ENCODE assay signal across 1 cellular context in genomic region chr5:33936004-33936380, GRCh38.
TF ChIP-seq lines count a peak whose summit lies in the region.

No MANE protein-coding gene starts in this region.

TF ChIP-seq in H1, 55 proteins besides CTCF, POLR2A, EP300 and RAD21 (continued from another document):
- TF ChIP-seq E2F6 (IDR thresholded peaks at IDR 0.05) (0 out of 2 replicates have a peak, but pooled peaks have one; percentile 40), ASH2L (IDR thresholded peaks at IDR 0.05; ENCODE audit: low read length) (peak; percentile 41), RFX5 (IDR thresholded peaks at IDR 0.05; ENCODE audit: borderline replicate concordance, low read depth, low read length) (no peak), MAX (IDR thresholded peaks at IDR 0.05) (peak; percentile 83), RBBP5 (IDR thresholded peaks at IDR 0.05; ENCODE audit: borderline replicate concordance, low read depth, low read length) (no peak), KDM5A (IDR thresholded peaks at IDR 0.05; ENCODE audit: low read length) (no peak), ATF2 (IDR thresholded peaks at IDR 0.05; ENCODE audit: low read length) (peak; percentile 67; the same call in 1 of the 2 replicates), CREB1 (IDR thresholded peaks at IDR 0.05) (peak; percentile 87), CTBP2 (IDR thresholded peaks at IDR 0.05; ENCODE audit: borderline replicate concordance, insufficient read depth, insufficient read length, low read length) (no peak), SAP30 (IDR thresholded peaks at IDR 0.05; ENCODE audit: insufficient read depth, insufficient replicate concordance, low read length) (peak; percentile 67), SIN3A (conservative IDR thresholded peaks at IDR 0.05 in 1 of 2, IDR thresholded peaks at IDR 0.05 in 1 of 2; ENCODE audit: low read depth in 1 of 2, low read length in 2 of 2) (peak; percentile 75 to 90; a peak in 2 of 4 replicates), POLR2AphosphoS5 (IDR thresholded peaks at IDR 0.05; ENCODE audit: low read depth, low read length) (no peak), NRF1 (IDR thresholded peaks at IDR 0.05; ENCODE audit: low read depth, low read length) (no peak), CHD7 (IDR thresholded peaks at IDR 0.05; ENCODE audit: insufficient replicate concordance, low read length) (no peak), FOSL1 (IDR thresholded peaks at IDR 0.05; ENCODE audit: insufficient read depth, low read depth, low read length) (no peak), TEAD4 (IDR thresholded peaks at IDR 0.05; ENCODE audit: low read depth, low read length) (no peak)
TF ChIP-seq in H1: peak in this region for 8.
